8 cellular contexts compared by ENCODE assay signal in the genomic region with DNA sequence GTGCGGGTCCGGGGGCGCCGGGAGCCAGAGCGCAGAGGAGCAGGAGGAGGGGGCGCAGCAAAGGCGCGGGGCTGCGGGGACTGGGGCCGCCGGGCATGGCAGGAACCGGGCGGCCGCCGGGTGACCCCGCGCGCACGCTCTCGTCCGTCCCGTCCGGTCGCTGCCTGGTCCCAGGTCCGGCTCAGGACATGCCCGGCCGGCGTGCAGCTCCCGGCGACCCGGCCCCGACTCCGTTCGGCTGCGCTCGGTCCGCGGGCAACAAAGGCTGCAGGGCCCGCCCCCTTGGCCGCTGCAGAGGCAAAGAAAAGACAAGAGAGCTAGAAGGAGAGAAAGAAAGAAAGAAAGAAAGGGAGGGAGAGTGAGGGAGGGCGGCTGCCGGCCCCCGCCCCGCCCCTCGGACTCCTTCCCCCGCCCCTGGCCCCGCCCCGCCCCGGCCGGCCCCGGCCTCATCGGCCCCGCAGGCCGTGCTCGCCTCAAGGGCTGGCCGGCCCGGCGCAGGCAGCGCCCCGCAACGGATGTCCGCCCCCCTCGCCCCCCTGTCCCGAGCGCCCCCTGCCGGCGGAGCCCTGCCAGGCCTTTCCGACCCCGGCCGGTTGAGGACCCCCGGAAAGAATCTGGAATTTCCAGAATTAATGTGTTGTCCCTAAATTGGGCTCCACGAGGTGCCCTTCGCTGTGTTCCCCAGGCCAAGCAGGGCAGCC.
DNase-seq lines count a peak whose midpoint lies in the region; ATAC-seq lines count a peak whose summit lies in the region.

A gene with protein sequence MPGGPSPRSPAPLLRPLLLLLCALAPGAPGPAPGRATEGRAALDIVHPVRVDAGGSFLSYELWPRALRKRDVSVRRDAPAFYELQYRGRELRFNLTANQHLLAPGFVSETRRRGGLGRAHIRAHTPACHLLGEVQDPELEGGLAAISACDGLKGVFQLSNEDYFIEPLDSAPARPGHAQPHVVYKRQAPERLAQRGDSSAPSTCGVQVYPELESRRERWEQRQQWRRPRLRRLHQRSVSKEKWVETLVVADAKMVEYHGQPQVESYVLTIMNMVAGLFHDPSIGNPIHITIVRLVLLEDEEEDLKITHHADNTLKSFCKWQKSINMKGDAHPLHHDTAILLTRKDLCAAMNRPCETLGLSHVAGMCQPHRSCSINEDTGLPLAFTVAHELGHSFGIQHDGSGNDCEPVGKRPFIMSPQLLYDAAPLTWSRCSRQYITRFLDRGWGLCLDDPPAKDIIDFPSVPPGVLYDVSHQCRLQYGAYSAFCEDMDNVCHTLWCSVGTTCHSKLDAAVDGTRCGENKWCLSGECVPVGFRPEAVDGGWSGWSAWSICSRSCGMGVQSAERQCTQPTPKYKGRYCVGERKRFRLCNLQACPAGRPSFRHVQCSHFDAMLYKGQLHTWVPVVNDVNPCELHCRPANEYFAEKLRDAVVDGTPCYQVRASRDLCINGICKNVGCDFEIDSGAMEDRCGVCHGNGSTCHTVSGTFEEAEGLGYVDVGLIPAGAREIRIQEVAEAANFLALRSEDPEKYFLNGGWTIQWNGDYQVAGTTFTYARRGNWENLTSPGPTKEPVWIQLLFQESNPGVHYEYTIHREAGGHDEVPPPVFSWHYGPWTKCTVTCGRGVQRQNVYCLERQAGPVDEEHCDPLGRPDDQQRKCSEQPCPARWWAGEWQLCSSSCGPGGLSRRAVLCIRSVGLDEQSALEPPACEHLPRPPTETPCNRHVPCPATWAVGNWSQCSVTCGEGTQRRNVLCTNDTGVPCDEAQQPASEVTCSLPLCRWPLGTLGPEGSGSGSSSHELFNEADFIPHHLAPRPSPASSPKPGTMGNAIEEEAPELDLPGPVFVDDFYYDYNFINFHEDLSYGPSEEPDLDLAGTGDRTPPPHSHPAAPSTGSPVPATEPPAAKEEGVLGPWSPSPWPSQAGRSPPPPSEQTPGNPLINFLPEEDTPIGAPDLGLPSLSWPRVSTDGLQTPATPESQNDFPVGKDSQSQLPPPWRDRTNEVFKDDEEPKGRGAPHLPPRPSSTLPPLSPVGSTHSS (N-terminal part only) (minus strand): TSS at position 341 of the 701 bp plus-strand sequence. CDS start 244 bp downstream, at position 97.

- DNase-seq in SKM-1 treated with dmso at 0.1 percent for 144 hours (lab: John Stamatoyannopoulos, UW; ENCODE audit: unreplicated experiment) (peak; percentile 9), SKM-1 (lab: John Stamatoyannopoulos, UW; ENCODE audit: unreplicated experiment) (no peak), T-helper 2 cell (peak; percentile 21 to 36 (median 30)), astrocyte of the hippocampus (ENCODE audit: low read depth, low spot score) (peak; percentile 91), hepatic stellate cell (ENCODE audit: low spot score) (peak; percentile 96), putamen (ENCODE audit: low spot score) (peak; percentile 38)

- ATAC-seq in HG03442 (IDR thresholded peaks at IDR 0.05; ENCODE audit: unreplicated experiment) (peak; percentile 57), HG03469 (IDR thresholded peaks at IDR 0.05; ENCODE audit: unreplicated experiment) (no peak)
